ENCODE assay signal across 12 cellular contexts in genomic region chr20:57747889-57748456, GRCh38. TPM values are rescaled to one million over a fixed set of nuclear protein-coding genes. Genes with fewer than 3 reads are reported as not detected.
DNase-seq lines count a peak whose midpoint lies in the region; ATAC-seq, FAIRE-seq and TF ChIP-seq lines count a peak whose summit lies in the region.
"Had no signal": no experiment of that assay in that cellular context is flagged by ENCODE, and none has a peak within 500 bp of the region (broad histone marks: within the 10 kb centered on the region; RNA-seq: fewer than 3 reads in every experiment).

No MANE protein-coding gene starts in this region.

- dilution Hi-C loops in keratinocyte (cut with MboI; ENCODE audit: extremely low pct_ligation_motif_present, low sequenced_read_pairs), result no loop called here

- FAIRE-seq in keratinocyte (lab: Jason Lieb, UNC), result no peak
- FAIRE-seq: GM12878, islet of Langerhans had no signal

- H3K36me3 ChIP-seq in adipocyte (ENCODE audit: control insufficient read depth, insufficient read depth, low read length, severe bottlenecking) (no peaks in the 10 kb centered on the region), keratinocyte (ENCODE audit: control insufficient read depth in 2 of 2, extremely low read depth in 1 of 2, insufficient read depth in 2 of 2, low read length in 2 of 2) (no peaks in the 10 kb centered on the region)

- H3K27me3 ChIP-seq in adipocyte (replicated peaks; ENCODE audit: control insufficient read depth, insufficient read depth, low read length) (peaks cover 30% of the 10 kb centered on the region), keratinocyte (ENCODE audit: control insufficient read depth, extremely low read depth, insufficient read depth, low read length) (peaks cover 13% of the 10 kb centered on the region)

- peaks cover 14% of the 10 kb centered on the region for H3K36me3 Mint-ChIP-seq in Calu3 (ENCODE audit: insufficient read depth, unreplicated experiment)
- H3K36me3 Mint-ChIP-seq: CD8-positive, alpha-beta memory T cell had no signal

- no peaks in the 10 kb centered on the region for H4K20me1 ChIP-seq in keratinocyte (ENCODE audit: control insufficient read depth, extremely low read depth, insufficient read depth, low read length)

- peak overlapping the region; percentile 98 for H3K27ac Mint-ChIP-seq in Calu3 (ENCODE audit: unreplicated experiment)

- H3K9me3 Mint-ChIP-seq in Calu3 (ENCODE audit: low read depth, unreplicated experiment), result no peaks in the 10 kb centered on the region

- no TSS peak for BruUV-seq in Calu3 (replicated peaks; lab: Mats Ljungman, UMichigan)

- TF ChIP-seq CTCF in Calu3 (IDR thresholded peaks at IDR 0.05; ENCODE audit: unreplicated experiment), result no peak
- no peak for TF ChIP-seq CTCF in keratinocyte (optimal IDR thresholded peaks at IDR 0.05 in 1 of 3, IDR thresholded peaks at IDR 0.05 in 1 of 3, conservative IDR thresholded peaks at IDR 0.05 in 1 of 3; ENCODE audit: extremely low read depth in 1 of 3, insufficient read depth in 2 of 3, low read length in 3 of 3)
- TF ChIP-seq CTCF in GM10248 (IDR thresholded peaks at IDR 0.05; ENCODE audit: control extremely low read depth, extremely low read depth, low read depth, missing control alignments), result no peak

- intact Hi-C loops in Calu3 (cut with micrococcal nuclease; ENCODE audit: unreplicated experiment), result loop anchor here (5.0 kb wide), 1 partner anchor 249 kb away; no protein-coding TSS in a partner anchor

- H3K4me1 Mint-ChIP-seq in Calu3 (ENCODE audit: low read depth, unreplicated experiment), result peaks cover 31% of the 10 kb centered on the region

- peak overlapping the region; percentile 68 for H3K4me3 ChIP-seq in adipocyte (ENCODE audit: low read length)
- peak overlapping the region in 1 of 3 experiments; percentile 15 for H3K4me3 ChIP-seq in keratinocyte (ENCODE audit: control insufficient read depth in 2 of 3, extremely low read depth in 1 of 3, insufficient read depth in 2 of 3, low read depth in 1 of 3, low read length in 3 of 3)
- no peak overlapping the region for H3K4me3 ChIP-seq in skin epidermis

- H3K9me3 ChIP-seq in adipocyte (ENCODE audit: control insufficient read depth, low read length) (peaks cover 10% of the 10 kb centered on the region), keratinocyte (ENCODE audit: control insufficient read depth, low read depth, low read length) (no peaks in the 10 kb centered on the region)

- H3K27me3 Mint-ChIP-seq in Calu3 (ENCODE audit: unreplicated experiment), result no peaks in the 10 kb centered on the region

- peak overlapping the region; percentile 10 for H3K27ac ChIP-seq in keratinocyte (ENCODE audit: control insufficient read depth, insufficient read depth, low read length)
- H3K27ac ChIP-seq in skin epidermis, result peak overlapping the region in 17 of 21 experiments; percentile 18 to 78 (median 64)

- DNase-seq in Calu3 (peak; percentile 23), adipocyte (ENCODE audit: low read depth) (no peak), keratinocyte (ENCODE audit: low read depth, low spot score) (no peak), KBM-7 (no peak), GM10248 (ENCODE audit: extremely low spot score) (no peak), RPMI8226 (no peak)
- DNase-seq: SIG-M5 had no signal

- no peaks in the 10 kb centered on the region for H3K79me2 ChIP-seq in keratinocyte (ENCODE audit: control insufficient read depth, insufficient read depth, low read length)

- in situ Hi-C loops in KBM-7 (cut with MboI; ENCODE audit: low pct_unique_long_range_greater_than_20kb, low sequenced_read_pairs), result no loop called here

- H3K4me2 ChIP-seq in keratinocyte (ENCODE audit: control insufficient read depth, extremely low read depth, insufficient read depth, low read depth, low read length), result peak overlapping the region; percentile 49

- H3K4me3 Mint-ChIP-seq in Calu3 (ENCODE audit: low read depth, unreplicated experiment), result peak overlapping the region; percentile 75

- ATAC-seq in GM18511 (IDR thresholded peaks at IDR 0.05; ENCODE audit: unreplicated experiment), result no peak

- H3K9me1 ChIP-seq in keratinocyte (ENCODE audit: control insufficient read depth, extremely low read depth, insufficient read depth, low read length), result no peaks in the 10 kb centered on the region

- H3K4me1 ChIP-seq in adipocyte (ENCODE audit: control insufficient read depth, insufficient read depth, low read length) (peaks cover 13% of the 10 kb centered on the region), keratinocyte (ENCODE audit: control insufficient read depth, extremely low read depth, insufficient read depth, low read length) (peaks cover 16% of the 10 kb centered on the region)

- POLR2A ChIA-PET in GM10248 (lab: Yijun Ruan, JAX), result no interaction called here

- CTCF ChIA-PET in Calu3 (lab: Charles Lee), result interaction anchor here (0.8 to 1.5 kb wide), 2 partner anchors 9 to 25 kb away, joined by 3 to 8 read pairs; no protein-coding TSS in a partner anchor
- CTCF ChIA-PET in GM10248 (lab: Yijun Ruan, JAX), result interaction anchor here (1.2 to 1.6 kb wide), 3 partner anchors 13 to 94 kb away, joined by 3 to 4 read pairs (median 3); no protein-coding TSS in a partner anchor

- no peak overlapping the region for H2AFZ ChIP-seq in keratinocyte (ENCODE audit: control insufficient read depth, low read length)

- H3K9ac ChIP-seq in adipocyte (ENCODE audit: low read length), result no peak overlapping the region
- H3K9ac ChIP-seq in keratinocyte (ENCODE audit: control insufficient read depth, extremely low read depth, insufficient read depth, low read length), result peak overlapping the region; percentile 48

RNA-seq across cellular contexts. Expression of gene PMEPA1, which starts 38.2 kb away (rescaled TPM):
- 732 and 1,302 TPM in 2 replicates for total RNA-seq in Calu3 (2022)
- polyA plus RNA-seq in keratinocyte, result 29.0 to 84.0 TPM (median 50.7 TPM) in 3 replicates
- polyA plus RNA-seq in keratinocyte (2011; ENCODE audit: low read depth), result 14.2 TPM
- 40.6 and 82.2 TPM in 2 replicates for polyA plus RNA-seq in keratinocyte (2011; cell fraction: cytosol; rRNA removed)
- polyA plus RNA-seq in keratinocyte (2011; cell fraction: nucleus; rRNA removed), result 70.2 and 80.4 TPM in 2 replicates
- polyA plus RNA-seq in keratinocyte (2012; ENCODE audit: low replicate concordance), result 20.6 and 151 TPM in 2 replicates
- 41.7 to 94.9 TPM (median 50.4 TPM) in 3 replicates for polyA minus RNA-seq in keratinocyte
- 149 TPM for polyA minus RNA-seq in keratinocyte (2011; cell fraction: cytosol; rRNA and poly(A)+ RNA removed)
- polyA minus RNA-seq in keratinocyte (2011; cell fraction: nucleus; rRNA and poly(A)+ RNA removed), result 70.1 and 74.7 TPM in 2 replicates
